Comparison of ENCODE assay signal across 8 cellular contexts in genomic region chr1:151457911-151458882, GRCh38. TPM values are rescaled to one million over a fixed set of nuclear protein-coding genes. Genes with fewer than 3 reads are reported as not detected.
DNase-seq lines count a peak whose midpoint lies in the region; ATAC-seq and TF ChIP-seq lines count a peak whose summit lies in the region.

No MANE protein-coding gene starts in this region.

- peak; percentile 65 for ATAC-seq in HCT116
- ATAC-seq in T-cell (replicated peaks in 1 of 4) = peak; percentile 66 to 70 (median 66)
- ATAC-seq in heart right ventricle = peak; percentile 36 to 66 (median 56)

- H3K4me2 ChIP-seq in HCT116 (ENCODE audit: low read length) = peak overlapping the region; percentile 93

- H3K4me3 ChIP-seq in HCT116 (replicated peaks in 1 of 2; ENCODE audit: low read depth in 1 of 2, low read length in 2 of 2) (peak overlapping the region; percentile 62 to 89), heart right ventricle (peak overlapping the region; percentile 24 to 84 (median 70)), uterus (peak overlapping the region; percentile 47 to 58)

- peak; percentile 95 for DNase-seq in DMS 273 (lab: John Stamatoyannopoulos, UW; ENCODE audit: unreplicated experiment)
- DNase-seq in HCT116 (ENCODE audit: low read depth, low spot score) = peak; percentile 61
- peak; percentile 83 to 87 (median 86) for DNase-seq in NCI-H1417 (lab: John Stamatoyannopoulos, UW)
- peak; percentile 32 to 76 (median 64) for DNase-seq in T-cell
- peak; percentile 76 for DNase-seq in amniotic stem cell (lab: John Stamatoyannopoulos, UW)
- peak; percentile 57 to 77 for DNase-seq in heart right ventricle
- peak; percentile 36 to 93 (median 56) for DNase-seq in posterior cingulate gyrus
- DNase-seq in uterus = peak; percentile 65 to 72

- H3K4me1 Mint-ChIP-seq in T-cell = peaks cover 44 to 45% (median 44%) of the 10 kb centered on the region in 3 donors

- H3K36me3 Mint-ChIP-seq in T-cell = no peaks in the 10 kb centered on the region

- intact Hi-C loops in HCT116 (cut with micrococcal nuclease) = loop anchor here (2.0 to 5.0 kb wide), 2 partner anchors 55 to 134 kb away; no protein-coding TSS in a partner anchor
- intact Hi-C loops in heart right ventricle (cut with DNase I) = loop anchor here in 2 of 10 donors (2.0 to 10.0 kb wide), 2 partner anchors 15 to 377 kb away; partner anchors contain the start of genes C2CD4D (in 1 of the 2) and RORC (in 1 of the 2)
- intact Hi-C loops in posterior cingulate gyrus (cut with DNase I) = no loop called here
- intact Hi-C loops in uterus (cut with DNase I; ENCODE audit: low total_unique reads) = no loop called here

- H3K27ac ChIP-seq in HCT116 (ENCODE audit: low read depth, low read length) (peak overlapping the region; percentile 73), heart right ventricle (peak overlapping the region; percentile 57 to 96 (median 93)), uterus (peak overlapping the region; percentile 89 to 100)

- TF ChIP-seq POLR2A in HCT116 (IDR thresholded peaks at IDR 0.05; ENCODE audit: borderline replicate concordance, extremely low read depth, insufficient read depth, insufficient read length) = no peak
- peak in 1 of 2 donors; percentile 44 for TF ChIP-seq POLR2A in uterus (IDR thresholded peaks at IDR 0.05)

- POLR2A ChIA-PET in HCT116 (lab: Charles Lee) = interaction anchor here (1.1 to 2.2 kb wide), 3 partner anchors 14 to 81 kb away, joined by 3 to 15 read pairs (median 4); partner anchors contain the start of gene TUFT1
- POLR2A ChIA-PET in T-cell (lab: Charles Lee) = no interaction called here

- no peaks in the 10 kb centered on the region for H3K9me2 ChIP-seq in HCT116 (ENCODE audit: insufficient read depth)

- H3K9me3 Mint-ChIP-seq in T-cell = no peaks in the 10 kb centered on the region

- peak overlapping the region; percentile 79 for H3K9ac ChIP-seq in HCT116 (ENCODE audit: low read length)

- H3K27me3 ChIP-seq in HCT116 (ENCODE audit: insufficient read depth, low read length) (no peaks in the 10 kb centered on the region), heart right ventricle (peaks cover 0 to 5% (median 0%) of the 10 kb centered on the region in 7 donors), uterus (no peaks in the 10 kb centered on the region)

- WGBS in heart right ventricle, 2 donors = 0 to 1% methylated on average over 29 to 85 of the region's 87 CpGs

- TF ChIP-seq CTCF in HCT116 (IDR thresholded peaks at IDR 0.05 in 2 of 3, conservative IDR thresholded peaks at IDR 0.05 in 1 of 3; ENCODE audit: borderline replicate concordance in 1 of 3, insufficient read depth in 1 of 3, low read depth in 2 of 3, low read length in 2 of 3) (no peak), heart right ventricle (IDR thresholded peaks at IDR 0.05) (no peak), uterus (IDR thresholded peaks at IDR 0.05) (no peak)

- RAD21 ChIA-PET in HCT116 (lab: Charles Lee; ENCODE audit: low non-redundant PET in 1 of 2, low total read pairs in 2 of 2, uncharacterized antibody in 2 of 2, unreplicated experiment in 2 of 2) = no interaction called here

- TSS peak; percentile 49 for BruUV-seq in HCT116 (replicated peaks; lab: Mats Ljungman, UMichigan)

- peaks cover 10 to 19% of the 10 kb centered on the region in 2 experiments; a peak in 3 of 4 replicates for H3K4me1 ChIP-seq in HCT116 (ENCODE audit: control insufficient read depth in 1 of 2, insufficient read depth in 2 of 2, low read length in 2 of 2)
- peaks cover 9 to 49% (median 34%) of the 10 kb centered on the region in 9 donors for H3K4me1 ChIP-seq in heart right ventricle
- no peaks in the 10 kb centered on the region for H3K4me1 ChIP-seq in uterus

- CTCF ChIA-PET in HCT116 (lab: Charles Lee) (no interaction called here), T-cell (lab: Charles Lee) (interaction anchor here (0.7 kb wide), 3 partner anchors 23 to 521 kb away, joined by 3 to 8 read pairs (median 3); no protein-coding TSS in a partner anchor)

- H3K36me3 ChIP-seq in HCT116 (ENCODE audit: control insufficient read depth in 1 of 2, insufficient read depth in 2 of 2, low read length in 2 of 2) (no peaks in the 10 kb centered on the region; a peak in 1 of 4 replicates), heart right ventricle (peaks cover 0 to 16% (median 0%) of the 10 kb centered on the region in 9 donors), uterus (no peaks in the 10 kb centered on the region)

- peak overlapping the region; percentile 91 to 94 for H3K27ac Mint-ChIP-seq in T-cell

- no peak for TF ChIP-seq RAD21 in HCT116 (IDR thresholded peaks at IDR 0.05; ENCODE audit: low read depth)

- peaks cover 8 to 13% of the 10 kb centered on the region in 2 donors for H3K27me3 Mint-ChIP-seq in T-cell

- H3K4me3 Mint-ChIP-seq in T-cell = peak overlapping the region; percentile 86 to 96 (median 89)

- H2AFZ ChIP-seq in HCT116 (ENCODE audit: low read depth, low read length, poor library complexity, severe bottlenecking) = no peak overlapping the region

- no peaks in the 10 kb centered on the region for H4K20me1 ChIP-seq in HCT116 (ENCODE audit: insufficient read depth)

- H3K9me3 ChIP-seq in HCT116 (ENCODE audit: control insufficient read depth in 1 of 2, insufficient read depth in 1 of 2, low read depth in 1 of 2, low read length in 2 of 2) (no peaks in the 10 kb centered on the region), heart right ventricle (no peaks in the 10 kb centered on the region), uterus (no peaks in the 10 kb centered on the region)

- peaks cover 51% of the 10 kb centered on the region for H3K79me2 ChIP-seq in HCT116 (ENCODE audit: insufficient read depth, low read length)

TF ChIP-seq in HCT116, 20 proteins besides CTCF, POLR2A, EP300 and RAD21:
- peak; percentile 32; the same call in 1 of the 2 replicates for TF ChIP-seq SP1 (IDR thresholded peaks at IDR 0.05; ENCODE audit: low read depth)
- 0 out of 2 replicates have a peak, but pooled peaks have one; percentile 18 for TF ChIP-seq EGR1 (IDR thresholded peaks at IDR 0.05; ENCODE audit: low read depth)
- TF ChIP-seq ZNF274 (IDR thresholded peaks at IDR 0.05; ENCODE audit: low read depth, low read length) = no peak
- peak; percentile 18; the same call in 1 of the 2 replicates for TF ChIP-seq CBX3 (IDR thresholded peaks at IDR 0.05; ENCODE audit: low read depth)
- no peak for TF ChIP-seq SIN3A (IDR thresholded peaks at IDR 0.05; ENCODE audit: low read depth)
- no peak for TF ChIP-seq ELF1 (IDR thresholded peaks at IDR 0.05; ENCODE audit: borderline replicate concordance, low read depth)
- TF ChIP-seq YY1 (IDR thresholded peaks at IDR 0.05; ENCODE audit: extremely low read depth, insufficient replicate concordance, low read depth, low read length) = peak; percentile 89
- peak; percentile 37 for TF ChIP-seq POLR2AphosphoS5 (IDR thresholded peaks at IDR 0.05; ENCODE audit: low read depth, low read length)

RNA-seq across cellular contexts. Expression of gene POGZ, which starts 1.1 kb away (rescaled TPM):
- total RNA-seq in HCT116 (2021; ENCODE audit: unreplicated experiment) (80.6 TPM), T-cell (100 to 1,000 TPM in 2 of 5 donors, 10 to 100 TPM in 3; 93.8 to 133 (median 96.7) TPM), heart right ventricle (10 to 100 TPM; 36.7 to 58.6 (median 48.9) TPM), uterus (100 to 1,000 TPM in 1 of 4 donors, 10 to 100 TPM in 3; 34.3 to 191 (median 62.8) TPM)
- polyA plus RNA-seq in HCT116 (2012) = 32.8 and 39.9 TPM in 2 replicates
- polyA plus RNA-seq in heart right ventricle = 10 to 100 TPM in 1 of 2 donors, 1 to 10 TPM in 1; 8.2 to 34.7 TPM

RNA-seq across cellular contexts. Expression of gene CGN, which starts 53.0 kb away (rescaled TPM):
- total RNA-seq in HCT116 (2021; ENCODE audit: unreplicated experiment) = 19.7 TPM
- 15.5 and 16.8 TPM in 2 replicates for polyA plus RNA-seq in HCT116 (2012)
- 1 to 10 TPM in 1 of 5 donors, under 1 TPM in 4; 0.37 to 1.3 (median 0.59) TPM for total RNA-seq in T-cell
- under 1 TPM in 7 of 10 donors, not detected in 3; 0.13 to 0.73 (median 0.28) TPM for total RNA-seq in heart right ventricle
- polyA plus RNA-seq in heart right ventricle = under 1 TPM; 0.07 to 0.15 TPM
- 1 to 10 TPM in 2 of 4 donors, under 1 TPM in 2; under 0.01 to 7.3 (median 0.85) TPM for total RNA-seq in uterus

RNA-seq across cellular contexts. Expression of gene PSMB4, which starts 58.8 kb away (rescaled TPM):
- total RNA-seq in HCT116 (2021; ENCODE audit: unreplicated experiment) (341 TPM), T-cell (100 to 1,000 TPM; 221 to 283 (median 232) TPM), heart right ventricle (100 to 1,000 TPM; 169 to 241 (median 203) TPM), uterus (100 to 1,000 TPM; 192 to 336 (median 244) TPM)
- polyA plus RNA-seq in HCT116 (2012) = 336 and 390 TPM in 2 replicates
- 100 to 1,000 TPM; 343 to 441 TPM for polyA plus RNA-seq in heart right ventricle

Comparison
In these comparisons a context has a peak if more than half of its experiments do, and no peak if none do; other contexts are left out.
1. Peak in every context shown above with its lines: DNase-seq, ATAC-seq, H3K4me3 ChIP-seq and H3K27ac ChIP-seq.